1 cellular context compared by ENCODE assay signal in the genomic region with DNA sequence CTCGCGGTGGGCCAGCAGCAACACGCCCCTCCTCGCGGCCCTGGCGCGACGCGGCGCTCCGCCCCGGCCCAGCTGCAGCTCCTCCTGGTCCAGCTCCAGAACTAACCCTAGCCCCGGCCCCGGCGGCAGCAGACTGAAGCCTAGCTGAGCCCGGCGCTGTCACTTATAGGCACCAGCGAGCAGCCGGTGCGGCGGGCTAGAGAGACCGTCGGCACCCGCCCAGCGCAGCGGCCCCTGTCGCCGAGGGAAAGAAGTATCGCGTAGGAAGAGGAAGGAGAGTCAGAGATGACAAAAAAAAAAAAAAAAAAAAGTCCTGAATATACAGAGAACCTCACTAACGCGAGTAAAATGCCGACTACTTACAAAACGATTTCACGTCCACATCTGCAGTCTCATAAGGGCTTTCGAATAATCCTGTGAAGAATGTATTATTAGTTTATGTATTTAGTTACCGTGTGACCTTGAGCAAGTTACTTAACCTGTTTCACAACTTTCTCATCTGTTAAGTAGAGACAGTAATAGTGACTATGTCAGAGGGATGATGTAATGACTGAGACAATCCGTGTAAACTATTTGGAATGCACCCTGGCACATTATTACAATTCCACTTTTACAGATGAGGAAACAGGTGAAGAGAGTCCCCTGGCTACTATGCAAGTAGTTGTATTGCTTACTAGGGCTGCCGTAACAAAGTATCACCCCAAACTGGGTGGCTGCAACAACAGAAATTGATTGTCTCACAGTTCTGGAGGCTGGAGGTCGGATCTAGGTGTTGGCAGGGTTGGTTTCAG.
A peak's percentile ranks its signal among the peaks of the same experiment; 100 is the strongest.
TF ChIP-seq lines count a peak whose summit lies in the region.

A gene (minus strand): TSS at position 135 of the 791 bp plus-strand sequence. CDS start 791 bp downstream, outside the sequence.

TF ChIP-seq in HepG2, 621 proteins besides CTCF, POLR2A, EP300 and RAD21 (continued from another document and continues in another):
- TF ChIP-seq, protein P1, sequence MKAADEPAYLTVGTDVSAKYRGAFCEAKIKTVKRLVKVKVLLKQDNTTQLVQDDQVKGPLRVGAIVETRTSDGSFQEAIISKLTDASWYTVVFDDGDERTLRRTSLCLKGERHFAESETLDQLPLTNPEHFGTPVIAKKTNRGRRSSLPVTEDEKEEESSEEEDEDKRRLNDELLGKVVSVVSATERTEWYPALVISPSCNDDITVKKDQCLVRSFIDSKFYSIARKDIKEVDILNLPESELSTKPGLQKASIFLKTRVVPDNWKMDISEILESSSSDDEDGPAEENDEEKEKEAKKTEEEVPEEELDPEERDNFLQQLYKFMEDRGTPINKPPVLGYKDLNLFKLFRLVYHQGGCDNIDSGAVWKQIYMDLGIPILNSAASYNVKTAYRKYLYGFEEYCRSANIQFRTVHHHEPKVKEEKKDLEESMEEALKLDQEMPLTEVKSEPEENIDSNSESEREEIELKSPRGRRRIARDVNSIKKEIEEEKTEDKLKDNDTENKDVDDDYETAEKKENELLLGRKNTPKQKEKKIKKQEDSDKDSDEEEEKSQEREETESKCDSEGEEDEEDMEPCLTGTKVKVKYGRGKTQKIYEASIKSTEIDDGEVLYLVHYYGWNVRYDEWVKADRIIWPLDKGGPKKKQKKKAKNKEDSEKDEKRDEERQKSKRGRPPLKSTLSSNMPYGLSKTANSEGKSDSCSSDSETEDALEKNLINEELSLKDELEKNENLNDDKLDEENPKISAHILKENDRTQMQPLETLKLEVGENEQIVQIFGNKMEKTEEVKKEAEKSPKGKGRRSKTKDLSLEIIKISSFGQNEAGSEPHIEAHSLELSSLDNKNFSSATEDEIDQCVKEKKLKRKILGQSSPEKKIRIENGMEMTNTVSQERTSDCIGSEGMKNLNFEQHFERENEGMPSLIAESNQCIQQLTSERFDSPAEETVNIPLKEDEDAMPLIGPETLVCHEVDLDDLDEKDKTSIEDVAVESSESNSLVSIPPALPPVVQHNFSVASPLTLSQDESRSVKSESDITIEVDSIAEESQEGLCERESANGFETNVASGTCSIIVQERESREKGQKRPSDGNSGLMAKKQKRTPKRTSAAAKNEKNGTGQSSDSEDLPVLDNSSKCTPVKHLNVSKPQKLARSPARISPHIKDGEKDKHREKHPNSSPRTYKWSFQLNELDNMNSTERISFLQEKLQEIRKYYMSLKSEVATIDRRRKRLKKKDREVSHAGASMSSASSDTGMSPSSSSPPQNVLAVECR (CRISPR knock-in tag; IDR thresholded peaks at IDR 0.05; ENCODE audit: borderline replicate concordance): peak; percentile 82
- TF ChIP-seq, protein P2, sequence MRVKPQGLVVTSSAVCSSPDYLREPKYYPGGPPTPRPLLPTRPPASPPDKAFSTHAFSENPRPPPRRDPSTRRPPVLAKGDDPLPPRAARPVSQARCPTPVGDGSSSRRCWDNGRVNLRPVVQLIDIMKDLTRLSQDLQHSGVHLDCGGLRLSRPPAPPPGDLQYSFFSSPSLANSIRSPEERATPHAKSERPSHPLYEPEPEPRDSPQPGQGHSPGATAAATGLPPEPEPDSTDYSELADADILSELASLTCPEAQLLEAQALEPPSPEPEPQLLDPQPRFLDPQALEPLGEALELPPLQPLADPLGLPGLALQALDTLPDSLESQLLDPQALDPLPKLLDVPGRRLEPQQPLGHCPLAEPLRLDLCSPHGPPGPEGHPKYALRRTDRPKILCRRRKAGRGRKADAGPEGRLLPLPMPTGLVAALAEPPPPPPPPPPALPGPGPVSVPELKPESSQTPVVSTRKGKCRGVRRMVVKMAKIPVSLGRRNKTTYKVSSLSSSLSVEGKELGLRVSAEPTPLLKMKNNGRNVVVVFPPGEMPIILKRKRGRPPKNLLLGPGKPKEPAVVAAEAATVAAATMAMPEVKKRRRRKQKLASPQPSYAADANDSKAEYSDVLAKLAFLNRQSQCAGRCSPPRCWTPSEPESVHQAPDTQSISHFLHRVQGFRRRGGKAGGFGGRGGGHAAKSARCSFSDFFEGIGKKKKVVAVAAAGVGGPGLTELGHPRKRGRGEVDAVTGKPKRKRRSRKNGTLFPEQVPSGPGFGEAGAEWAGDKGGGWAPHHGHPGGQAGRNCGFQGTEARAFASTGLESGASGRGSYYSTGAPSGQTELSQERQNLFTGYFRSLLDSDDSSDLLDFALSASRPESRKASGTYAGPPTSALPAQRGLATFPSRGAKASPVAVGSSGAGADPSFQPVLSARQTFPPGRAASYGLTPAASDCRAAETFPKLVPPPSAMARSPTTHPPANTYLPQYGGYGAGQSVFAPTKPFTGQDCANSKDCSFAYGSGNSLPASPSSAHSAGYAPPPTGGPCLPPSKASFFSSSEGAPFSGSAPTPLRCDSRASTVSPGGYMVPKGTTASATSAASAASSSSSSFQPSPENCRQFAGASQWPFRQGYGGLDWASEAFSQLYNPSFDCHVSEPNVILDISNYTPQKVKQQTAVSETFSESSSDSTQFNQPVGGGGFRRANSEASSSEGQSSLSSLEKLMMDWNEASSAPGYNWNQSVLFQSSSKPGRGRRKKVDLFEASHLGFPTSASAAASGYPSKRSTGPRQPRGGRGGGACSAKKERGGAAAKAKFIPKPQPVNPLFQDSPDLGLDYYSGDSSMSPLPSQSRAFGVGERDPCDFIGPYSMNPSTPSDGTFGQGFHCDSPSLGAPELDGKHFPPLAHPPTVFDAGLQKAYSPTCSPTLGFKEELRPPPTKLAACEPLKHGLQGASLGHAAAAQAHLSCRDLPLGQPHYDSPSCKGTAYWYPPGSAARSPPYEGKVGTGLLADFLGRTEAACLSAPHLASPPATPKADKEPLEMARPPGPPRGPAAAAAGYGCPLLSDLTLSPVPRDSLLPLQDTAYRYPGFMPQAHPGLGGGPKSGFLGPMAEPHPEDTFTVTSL (CRISPR knock-in tag; IDR thresholded peaks at IDR 0.05; ENCODE audit: borderline replicate concordance): peak; percentile 56; the same call in 1 of the 2 replicates
- TF ChIP-seq ZBTB20 (CRISPR knock-in tag; IDR thresholded peaks at IDR 0.05; ENCODE audit: borderline replicate concordance, low read depth): peak; percentile 67
- 0 out of 2 replicates have a peak, but pooled peaks have one; percentile 32 for TF ChIP-seq RNF2 (conservative IDR thresholded peaks at IDR 0.05; ENCODE audit: low read depth)
- peak; percentile 88 for TF ChIP-seq HOXA3 (CRISPR knock-in tag; IDR thresholded peaks at IDR 0.05)
- no peak for TF ChIP-seq PAF1 (CRISPR knock-in tag; IDR thresholded peaks at IDR 0.05)
- TF ChIP-seq, protein P3, sequence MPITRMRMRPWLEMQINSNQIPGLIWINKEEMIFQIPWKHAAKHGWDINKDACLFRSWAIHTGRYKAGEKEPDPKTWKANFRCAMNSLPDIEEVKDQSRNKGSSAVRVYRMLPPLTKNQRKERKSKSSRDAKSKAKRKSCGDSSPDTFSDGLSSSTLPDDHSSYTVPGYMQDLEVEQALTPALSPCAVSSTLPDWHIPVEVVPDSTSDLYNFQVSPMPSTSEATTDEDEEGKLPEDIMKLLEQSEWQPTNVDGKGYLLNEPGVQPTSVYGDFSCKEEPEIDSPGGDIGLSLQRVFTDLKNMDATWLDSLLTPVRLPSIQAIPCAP (CRISPR knock-in tag; IDR thresholded peaks at IDR 0.05; ENCODE audit: low read depth): no peak
- no peak for TF ChIP-seq RBAK (CRISPR knock-in tag; IDR thresholded peaks at IDR 0.05)
- TF ChIP-seq, protein P4, sequence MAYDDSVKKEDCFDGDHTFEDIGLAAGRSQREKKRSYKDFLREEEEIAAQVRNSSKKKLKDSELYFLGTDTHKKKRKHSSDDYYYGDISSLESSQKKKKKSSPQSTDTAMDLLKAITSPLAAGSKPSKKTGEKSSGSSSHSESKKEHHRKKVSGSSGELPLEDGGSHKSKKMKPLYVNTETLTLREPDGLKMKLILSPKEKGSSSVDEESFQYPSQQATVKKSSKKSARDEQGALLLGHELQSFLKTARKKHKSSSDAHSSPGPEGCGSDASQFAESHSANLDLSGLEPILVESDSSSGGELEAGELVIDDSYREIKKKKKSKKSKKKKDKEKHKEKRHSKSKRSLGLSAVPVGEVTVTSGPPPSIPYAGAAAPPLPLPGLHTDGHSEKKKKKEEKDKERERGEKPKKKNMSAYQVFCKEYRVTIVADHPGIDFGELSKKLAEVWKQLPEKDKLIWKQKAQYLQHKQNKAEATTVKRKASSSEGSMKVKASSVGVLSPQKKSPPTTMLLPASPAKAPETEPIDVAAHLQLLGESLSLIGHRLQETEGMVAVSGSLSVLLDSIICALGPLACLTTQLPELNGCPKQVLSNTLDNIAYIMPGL (CRISPR knock-in tag; IDR thresholded peaks at IDR 0.05; ENCODE audit: borderline replicate concordance in 1 of 2, low read depth in 1 of 2): peak; percentile 89 to 93
- TF ChIP-seq ATF7 (IDR thresholded peaks at IDR 0.05): peak; percentile 76
- peak; percentile 50 for TF ChIP-seq ATF7 (CRISPR knock-in tag; IDR thresholded peaks at IDR 0.05)
- TF ChIP-seq GPN1 (CRISPR knock-in tag; IDR thresholded peaks at IDR 0.05; ENCODE audit: borderline replicate concordance): 0 out of 2 replicates have a peak, but pooled peaks have one; percentile 78
- TF ChIP-seq, protein P5, sequence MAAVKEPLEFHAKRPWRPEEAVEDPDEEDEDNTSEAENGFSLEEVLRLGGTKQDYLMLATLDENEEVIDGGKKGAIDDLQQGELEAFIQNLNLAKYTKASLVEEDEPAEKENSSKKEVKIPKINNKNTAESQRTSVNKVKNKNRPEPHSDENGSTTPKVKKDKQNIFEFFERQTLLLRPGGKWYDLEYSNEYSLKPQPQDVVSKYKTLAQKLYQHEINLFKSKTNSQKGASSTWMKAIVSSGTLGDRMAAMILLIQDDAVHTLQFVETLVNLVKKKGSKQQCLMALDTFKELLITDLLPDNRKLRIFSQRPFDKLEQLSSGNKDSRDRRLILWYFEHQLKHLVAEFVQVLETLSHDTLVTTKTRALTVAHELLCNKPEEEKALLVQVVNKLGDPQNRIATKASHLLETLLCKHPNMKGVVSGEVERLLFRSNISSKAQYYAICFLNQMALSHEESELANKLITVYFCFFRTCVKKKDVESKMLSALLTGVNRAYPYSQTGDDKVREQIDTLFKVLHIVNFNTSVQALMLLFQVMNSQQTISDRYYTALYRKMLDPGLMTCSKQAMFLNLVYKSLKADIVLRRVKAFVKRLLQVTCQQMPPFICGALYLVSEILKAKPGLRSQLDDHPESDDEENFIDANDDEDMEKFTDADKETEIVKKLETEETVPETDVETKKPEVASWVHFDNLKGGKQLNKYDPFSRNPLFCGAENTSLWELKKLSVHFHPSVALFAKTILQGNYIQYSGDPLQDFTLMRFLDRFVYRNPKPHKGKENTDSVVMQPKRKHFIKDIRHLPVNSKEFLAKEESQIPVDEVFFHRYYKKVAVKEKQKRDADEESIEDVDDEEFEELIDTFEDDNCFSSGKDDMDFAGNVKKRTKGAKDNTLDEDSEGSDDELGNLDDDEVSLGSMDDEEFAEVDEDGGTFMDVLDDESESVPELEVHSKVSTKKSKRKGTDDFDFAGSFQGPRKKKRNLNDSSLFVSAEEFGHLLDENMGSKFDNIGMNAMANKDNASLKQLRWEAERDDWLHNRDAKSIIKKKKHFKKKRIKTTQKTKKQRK (IDR thresholded peaks at IDR 0.05; ENCODE audit: low read length): no peak
- TF ChIP-seq, protein P6, sequence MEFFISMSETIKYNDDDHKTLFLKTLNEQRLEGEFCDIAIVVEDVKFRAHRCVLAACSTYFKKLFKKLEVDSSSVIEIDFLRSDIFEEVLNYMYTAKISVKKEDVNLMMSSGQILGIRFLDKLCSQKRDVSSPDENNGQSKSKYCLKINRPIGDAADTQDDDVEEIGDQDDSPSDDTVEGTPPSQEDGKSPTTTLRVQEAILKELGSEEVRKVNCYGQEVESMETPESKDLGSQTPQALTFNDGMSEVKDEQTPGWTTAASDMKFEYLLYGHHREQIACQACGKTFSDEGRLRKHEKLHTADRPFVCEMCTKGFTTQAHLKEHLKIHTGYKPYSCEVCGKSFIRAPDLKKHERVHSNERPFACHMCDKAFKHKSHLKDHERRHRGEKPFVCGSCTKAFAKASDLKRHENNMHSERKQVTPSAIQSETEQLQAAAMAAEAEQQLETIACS (CRISPR knock-in tag; IDR thresholded peaks at IDR 0.05): 0 out of 2 replicates have a peak, but pooled peaks have one; percentile 29
- TF ChIP-seq, protein P7, sequence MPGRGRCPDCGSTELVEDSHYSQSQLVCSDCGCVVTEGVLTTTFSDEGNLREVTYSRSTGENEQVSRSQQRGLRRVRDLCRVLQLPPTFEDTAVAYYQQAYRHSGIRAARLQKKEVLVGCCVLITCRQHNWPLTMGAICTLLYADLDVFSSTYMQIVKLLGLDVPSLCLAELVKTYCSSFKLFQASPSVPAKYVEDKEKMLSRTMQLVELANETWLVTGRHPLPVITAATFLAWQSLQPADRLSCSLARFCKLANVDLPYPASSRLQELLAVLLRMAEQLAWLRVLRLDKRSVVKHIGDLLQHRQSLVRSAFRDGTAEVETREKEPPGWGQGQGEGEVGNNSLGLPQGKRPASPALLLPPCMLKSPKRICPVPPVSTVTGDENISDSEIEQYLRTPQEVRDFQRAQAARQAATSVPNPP (CRISPR knock-in tag; IDR thresholded peaks at IDR 0.05): no peak
- peak; percentile 90; the same call in 1 of the 2 replicates for TF ChIP-seq SIN3A (IDR thresholded peaks at IDR 0.05; ENCODE audit: borderline replicate concordance, low read depth, low read length)
- TF ChIP-seq CHD4 (IDR thresholded peaks at IDR 0.05; ENCODE audit: borderline replicate concordance, low read length): no peak
- TF ChIP-seq ZNF550 (CRISPR knock-in tag; IDR thresholded peaks at IDR 0.05; ENCODE audit: borderline replicate concordance): 0 out of 2 replicates have a peak, but pooled peaks have one; percentile 79
- TF ChIP-seq NCOA2 (CRISPR knock-in tag; IDR thresholded peaks at IDR 0.05): peak; percentile 83
- peak; percentile 59 for TF ChIP-seq PTBP1 (IDR thresholded peaks at IDR 0.05; ENCODE audit: low read depth, low read length, poor library complexity, severe bottlenecking)
- TF ChIP-seq MTF1 (CRISPR knock-in tag; IDR thresholded peaks at IDR 0.05): peak; percentile 66; the same call in 1 of the 2 replicates
- peak; percentile 53; the same call in 1 of the 2 replicates for TF ChIP-seq ZNF629 (CRISPR knock-in tag; conservative IDR thresholded peaks at IDR 0.05)
- peak; percentile 62; the same call in 1 of the 2 replicates for TF ChIP-seq ZNF34 (CRISPR knock-in tag; IDR thresholded peaks at IDR 0.05; ENCODE audit: borderline replicate concordance)
- TF ChIP-seq ZNF660 (CRISPR knock-in tag; IDR thresholded peaks at IDR 0.05; ENCODE audit: borderline replicate concordance, low read depth): no peak
- TF ChIP-seq AGO2 (optimal IDR thresholded peaks at IDR 0.05; ENCODE audit: low read depth, low read length): peak; percentile 63
- TF ChIP-seq, protein P8, sequence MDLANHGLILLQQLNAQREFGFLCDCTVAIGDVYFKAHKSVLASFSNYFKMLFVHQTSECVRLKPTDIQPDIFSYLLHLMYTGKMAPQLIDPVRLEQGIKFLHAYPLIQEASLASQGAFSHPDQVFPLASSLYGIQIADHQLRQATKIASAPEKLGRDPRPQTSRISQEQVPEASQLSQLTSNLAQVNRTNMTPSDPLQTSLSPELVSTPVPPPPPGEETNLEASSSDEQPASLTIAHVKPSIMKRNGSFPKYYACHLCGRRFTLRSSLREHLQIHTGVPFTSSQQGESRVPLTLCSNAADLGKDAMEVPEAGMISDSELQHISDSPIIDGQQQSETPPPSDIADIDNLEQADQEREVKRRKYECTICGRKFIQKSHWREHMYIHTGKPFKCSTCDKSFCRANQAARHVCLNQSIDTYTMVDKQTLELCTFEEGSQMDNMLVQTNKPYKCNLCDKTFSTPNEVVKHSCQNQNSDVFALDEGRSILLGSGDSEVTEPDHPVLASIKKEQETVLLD (CRISPR knock-in tag; IDR thresholded peaks at IDR 0.05; ENCODE audit: low read depth): peak; percentile 63; the same call in 1 of the 2 replicates
- TF ChIP-seq NCOR1 (IDR thresholded peaks at IDR 0.05; ENCODE audit: borderline replicate concordance, low read length): no peak
- peak; percentile 70; the same call in 1 of the 2 replicates for TF ChIP-seq BRD4 (CRISPR knock-in tag; IDR thresholded peaks at IDR 0.05)
- TF ChIP-seq, protein P9, sequence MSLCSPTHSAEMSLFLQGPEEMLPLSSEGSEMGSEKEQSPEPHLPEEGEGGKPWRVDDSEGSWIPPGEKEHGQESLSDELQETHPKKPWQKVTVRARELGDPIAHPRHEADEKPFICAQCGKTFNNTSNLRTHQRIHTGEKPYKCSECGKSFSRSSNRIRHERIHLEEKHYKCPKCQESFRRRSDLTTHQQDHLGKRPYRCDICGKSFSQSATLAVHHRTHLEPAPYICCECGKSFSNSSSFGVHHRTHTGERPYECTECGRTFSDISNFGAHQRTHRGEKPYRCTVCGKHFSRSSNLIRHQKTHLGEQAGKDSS (CRISPR knock-in tag; IDR thresholded peaks at IDR 0.05; ENCODE audit: borderline replicate concordance, low read depth): 0 out of 2 replicates have a peak, but pooled peaks have one; percentile 53
